ENCODE assay signal across 9 cellular contexts in the genomic region with DNA sequence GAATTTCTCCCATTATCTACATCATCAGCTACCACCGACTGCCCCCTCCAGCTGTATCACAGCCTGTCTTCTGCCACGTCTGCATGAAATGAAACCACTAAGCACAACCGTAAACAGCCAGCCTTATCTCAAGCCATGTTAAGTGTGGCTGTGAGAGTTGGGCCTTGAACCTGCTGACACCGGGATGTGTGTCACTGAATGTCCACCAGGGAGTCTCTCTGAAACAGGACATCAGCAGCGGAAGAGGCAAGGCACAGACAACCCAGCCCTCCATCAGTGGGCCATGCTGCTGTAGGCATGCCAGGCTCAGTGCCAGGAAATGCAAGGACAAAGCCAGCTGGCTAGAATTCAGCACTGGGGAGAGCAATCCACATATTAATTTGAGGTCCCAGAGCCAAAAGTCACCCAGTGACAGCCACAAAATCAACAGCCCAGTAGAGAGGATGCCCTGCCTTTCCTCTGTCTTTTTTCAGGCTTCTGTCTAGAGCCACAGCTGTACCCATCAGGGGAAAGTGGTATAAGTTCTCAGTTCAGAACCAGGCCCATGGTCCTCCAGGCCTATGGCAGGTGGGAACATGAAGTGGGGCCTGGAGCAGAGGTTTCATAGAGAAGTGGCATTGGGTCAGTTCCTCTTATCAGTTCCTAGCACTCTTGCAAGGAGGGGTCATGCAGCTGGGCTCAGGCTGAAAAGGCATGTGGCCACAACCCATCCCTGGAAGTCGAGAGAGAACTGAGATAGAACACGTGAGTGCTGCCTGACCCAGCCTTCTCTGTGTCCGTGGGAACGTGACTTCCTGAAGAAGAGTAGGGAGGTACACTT.
DNase-seq lines count a peak whose midpoint lies in the region; ATAC-seq, FAIRE-seq and TF ChIP-seq lines count a peak whose summit lies in the region.
"Had no signal": no experiment of that assay in that cellular context is flagged by ENCODE, and none has a peak within 500 bp of the region (broad histone marks: within the 10 kb centered on the region; RNA-seq: fewer than 3 reads in every experiment).

No MANE protein-coding gene starts in this region.

- H3K27ac ChIP-seq in lung (ENCODE audit: low read depth in 1 of 2, low read length in 1 of 2) (peak overlapping the region in 1 of 2 donors; percentile 15), small intestine (ENCODE audit: low read depth in 1 of 2, low read length in 1 of 2) (no peak overlapping the region)

- H3K4me3 ChIP-seq in lung = no peak overlapping the region
- no peak overlapping the region for H3K4me3 ChIP-seq in small intestine (ENCODE audit: low read depth in 1 of 2, low read length in 2 of 2)

- no peaks in the 10 kb centered on the region for H3K27me3 ChIP-seq in lung (ENCODE audit: control insufficient read depth, insufficient read depth)
- no peaks in the 10 kb centered on the region for H3K27me3 ChIP-seq in small intestine (ENCODE audit: control insufficient read depth in 2 of 2, insufficient read depth in 2 of 2, low read length in 2 of 2)

- H3K4me1 ChIP-seq in lung (ENCODE audit: control insufficient read depth in 2 of 2, insufficient read depth in 2 of 2, low read length in 2 of 2) (peaks cover 0 to 7% of the 10 kb centered on the region in 2 donors), small intestine (ENCODE audit: control insufficient read depth in 2 of 2, insufficient read depth in 1 of 2, low read depth in 1 of 2, low read length in 1 of 2) (no peaks in the 10 kb centered on the region)

- H3K9me3 ChIP-seq in lung (ENCODE audit: control insufficient read depth in 2 of 2, insufficient read depth in 1 of 2, low read length in 1 of 2) = no peaks in the 10 kb centered on the region
- no peaks in the 10 kb centered on the region for H3K9me3 ChIP-seq in small intestine (ENCODE audit: control insufficient read depth, low read depth)

- H3K36me3 ChIP-seq in lung (ENCODE audit: control insufficient read depth in 2 of 2, insufficient read depth in 2 of 2, low read length in 2 of 2) (no peaks in the 10 kb centered on the region), small intestine (ENCODE audit: control insufficient read depth in 2 of 2, insufficient read depth in 2 of 2, low read length in 2 of 2) (no peaks in the 10 kb centered on the region)

- 39 to 41% methylated on average over 9 of the region's 9 CpGs for WGBS in lung, 2 donors
- 52 to 57% (median 55%) methylated on average over 9 of the region's 9 CpGs for WGBS in small intestine, 3 donors

- DNase-seq in astrocyte of the hippocampus (ENCODE audit: low read depth, low spot score) = peak; percentile 88
- DNase-seq in lung (ENCODE audit: low spot score) = peak; percentile 36
- DNase-seq in hepatic stellate cell (ENCODE audit: low spot score) = no peak
- no peak for DNase-seq in germinal center (ENCODE audit: low spot score)
- no peak for DNase-seq in small intestine
- no peak for DNase-seq in activated T-cell treated with anti-CD3 and anti-CD28 coated beads for 4 hours

- no peak for FAIRE-seq in small intestine (lab: Jason Lieb, UNC)

- ATAC-seq in GM18870 (IDR thresholded peaks at IDR 0.05; ENCODE audit: unreplicated experiment) (peak; percentile 63), HG03175 (IDR thresholded peaks at IDR 0.05; ENCODE audit: unreplicated experiment) (peak; percentile 79), lung (ENCODE audit: insufficient read depth, low FRiP score) (peak; percentile 27)
- ATAC-seq: HCT116 had no signal

- TF ChIP-seq CTCF in lung (IDR thresholded peaks at IDR 0.05; ENCODE audit: control extremely low read depth, extremely low read depth) = no peak

Comparison
In these comparisons a context has a peak if more than half of its experiments do, and no peak if none do; other contexts are left out.
1. ATAC-seq: peak in every context shown above with its lines; median percentile 79 in HG03175; 63 in GM18870; 27 in lung.
2. DNase-seq: peak in astrocyte of the hippocampus (single experiment) and lung (single experiment); none in hepatic stellate cell (single experiment), germinal center (single experiment), small intestine (single experiment) and activated T-cell treated with anti-CD3 and anti-CD28 coated beads for 4 hours (single experiment).